In genomic region chr4:30269850-30270249, GRCh38 we compare ENCODE assay signal across 13 cellular contexts.
DNase-seq lines count a peak whose midpoint lies in the region; ATAC-seq, FAIRE-seq and TF ChIP-seq lines count a peak whose summit lies in the region.
"Had no signal": no experiment of that assay in that cellular context is flagged by ENCODE, and none has a peak within 500 bp of the region (broad histone marks: within the 10 kb centered on the region; RNA-seq: fewer than 3 reads in every experiment).

No MANE protein-coding gene starts in this region.

- no peaks in the 10 kb centered on the region for H3F3A ChIP-seq in neural progenitor cell (ENCODE audit: low read depth)

- H2AFZ ChIP-seq in neural progenitor cell (replicated peaks) (peak overlapping the region; percentile 59), Karpas-422 (ENCODE audit: low read length) (no peak overlapping the region; the same call in 1 of the 2 replicates)

- no peak overlapping the region for H3K27ac Mint-ChIP-seq in neural progenitor cell
- H3K27ac Mint-ChIP-seq: activated T-helper 2 cell treated with anti-CD3 and anti-CD28 coated beads, Interferon-gamma antibody, Interleukin-2, Interleukin-4, amounts not matched to agents 10 μg/mL and 5 μg/mL and 100 μg/mL, durations not matched to agents 14 hours and 24 hours and 36 hours had no signal

- H4K20me1 ChIP-seq in neural progenitor cell (ENCODE audit: low read depth) (no peaks in the 10 kb centered on the region), Karpas-422 (ENCODE audit: insufficient read depth, low read depth, low read length) (no peaks in the 10 kb centered on the region)

- H3K4me2 ChIP-seq in neural progenitor cell = no peak overlapping the region
- no peak overlapping the region for H3K4me2 ChIP-seq in Karpas-422 (ENCODE audit: low read depth, low read length, poor library complexity, severe bottlenecking)

- H3K27ac ChIP-seq in neural progenitor cell = no peak overlapping the region
- H3K27ac ChIP-seq in Karpas-422 (ENCODE audit: low read length) = no peak overlapping the region

- FAIRE-seq in bronchial epithelial cell (lab: Jason Lieb, UNC) = no peak
- FAIRE-seq: K562 had no signal

- peaks cover 5% of the 10 kb centered on the region for H3K27me3 Mint-ChIP-seq in neural progenitor cell (ENCODE audit: insufficient read depth, low read depth)

- peak; percentile 14 for DNase-seq in H4 (ENCODE audit: low spot score)
- DNase-seq in NCI-H82 treated with DMSO at 0.1 percent for 48 hours (lab: John Stamatoyannopoulos, UW; ENCODE audit: unreplicated experiment) = peak; percentile 4
- peak; percentile 39 for DNase-seq in bronchial epithelial cell (ENCODE audit: low read depth)
- no peak for DNase-seq in neural progenitor cell (ENCODE audit: low spot score)
- DNase-seq in AG20443 (ENCODE audit: low spot score) = no peak
- DNase-seq in Karpas-422 = no peak
- DNase-seq: Calu3, NCI-H226 had no signal

- no peaks in the 10 kb centered on the region for H3K9me3 ChIP-seq in neural progenitor cell (ENCODE audit: low read depth)
- H3K9me3 ChIP-seq in Karpas-422 (ENCODE audit: low read length) = peaks cover 14% of the 10 kb centered on the region

- TF ChIP-seq CTCF in bronchial epithelial cell (IDR thresholded peaks at IDR 0.05; ENCODE audit: insufficient read depth, low read length, severe bottlenecking) = peak; percentile 40
- peak; percentile 54 for TF ChIP-seq CTCF in neural progenitor cell (IDR thresholded peaks at IDR 0.05)

- no peaks in the 10 kb centered on the region for H3K36me3 Mint-ChIP-seq in neural progenitor cell

- H3K4me1 Mint-ChIP-seq in neural progenitor cell = peaks cover under 1% of the 10 kb centered on the region

- no peak overlapping the region for H3K4me3 Mint-ChIP-seq in neural progenitor cell

- H3K4me3 ChIP-seq in bronchial epithelial cell (ENCODE audit: low read depth, low read length) (no peak overlapping the region), neural progenitor cell (no peak overlapping the region), Karpas-422 (ENCODE audit: low read length) (no peak overlapping the region)
- H3K4me3 ChIP-seq: K562 had no signal

- H3K9ac ChIP-seq in neural progenitor cell (no peak overlapping the region), Karpas-422 (ENCODE audit: low read length) (no peak overlapping the region)

- H3K4me1 ChIP-seq in neural progenitor cell (no peaks in the 10 kb centered on the region), Karpas-422 (ENCODE audit: low read length) (no peaks in the 10 kb centered on the region)

- H3K9me3 Mint-ChIP-seq in neural progenitor cell = peaks cover 11% of the 10 kb centered on the region

- H3K79me2 ChIP-seq in neural progenitor cell (ENCODE audit: low read depth) (no peaks in the 10 kb centered on the region), Karpas-422 (ENCODE audit: low read length) (no peaks in the 10 kb centered on the region)

- H3K9me2 ChIP-seq in Karpas-422 (replicated peaks; ENCODE audit: insufficient read depth, low read length) = no peaks in the 10 kb centered on the region

- H3K27me3 ChIP-seq in bronchial epithelial cell (ENCODE audit: control insufficient read depth, insufficient read depth, low read length) = no peaks in the 10 kb centered on the region
- no peaks in the 10 kb centered on the region for H3K27me3 ChIP-seq in neural progenitor cell
- H3K27me3 ChIP-seq in Karpas-422 (ENCODE audit: low read length) = no peaks in the 10 kb centered on the region

- ATAC-seq in HG03469 (IDR thresholded peaks at IDR 0.05; ENCODE audit: unreplicated experiment) = no peak
- ATAC-seq: esophagus mucosa, K562, sciatic nerve had no signal

- H3K36me3 ChIP-seq in bronchial epithelial cell (ENCODE audit: control insufficient read depth, insufficient read depth, low read length) (no peaks in the 10 kb centered on the region), neural progenitor cell (no peaks in the 10 kb centered on the region), Karpas-422 (ENCODE audit: insufficient read depth, low read length) (no peaks in the 10 kb centered on the region)

Comparison
In these comparisons a context has a peak if more than half of its experiments do, and no peak if none do; other contexts are left out.
1. DNase-seq: peak in H4 (single experiment), NCI-H82 treated with DMSO at 0.1 percent for 48 hours (single experiment) and bronchial epithelial cell (single experiment); none in neural progenitor cell (single experiment), AG20443 (single experiment) and Karpas-422 (single experiment).